ENCODE assay signal across 18 cellular contexts in genomic region chr14:96203635-96204034, GRCh38. TPM values are rescaled to one million over a fixed set of nuclear protein-coding genes. Genes with fewer than 3 reads are reported as not detected.
DNase-seq lines count a peak whose midpoint lies in the region; ATAC-seq and TF ChIP-seq lines count a peak whose summit lies in the region.
"Had no signal": no experiment of that assay in that cellular context is flagged by ENCODE, and none has a peak within 500 bp of the region (broad histone marks: within the 10 kb centered on the region; RNA-seq: fewer than 3 reads in every experiment).

No MANE protein-coding gene starts in this region.

- peak; percentile 34 for ATAC-seq in left lung
- ATAC-seq in right lobe of liver, result no peak
- no peak for ATAC-seq in HG03095 (IDR thresholded peaks at IDR 0.05; ENCODE audit: unreplicated experiment)
- ATAC-seq: Right ventricle myocardium inferior had no signal

- no peak for TF ChIP-seq POLR2A in breast epithelium (IDR thresholded peaks at IDR 0.05)
- no peak for TF ChIP-seq POLR2A in spleen (IDR thresholded peaks at IDR 0.05)
- no peak for TF ChIP-seq POLR2A in right lobe of liver (IDR thresholded peaks at IDR 0.05)

- intact Hi-C loops in breast epithelium (cut with DNase I; ENCODE audit: low total_unique reads) (no loop called here), left lung (cut with DNase I) (no loop called here), spleen (cut with DNase I; ENCODE audit: low total_unique reads) (no loop called here), right lobe of liver (cut with DNase I) (no loop called here)

- H3K36me3 ChIP-seq in breast epithelium (no peaks in the 10 kb centered on the region), left lung (no peaks in the 10 kb centered on the region), spleen (no peaks in the 10 kb centered on the region), right lobe of liver (no peaks in the 10 kb centered on the region), right atrium auricular region (no peaks in the 10 kb centered on the region)
- H3K36me3 ChIP-seq: prostate gland, WERI-Rb-1 had no signal

- H3K27me3 ChIP-seq in breast epithelium (no peaks in the 10 kb centered on the region), left lung (peaks cover 0 to 50% of the 10 kb centered on the region in 2 donors), spleen (replicated peaks in 1 of 7) (peaks cover 0 to 73% (median 12%) of the 10 kb centered on the region in 7 donors), right lobe of liver (no peaks in the 10 kb centered on the region), right atrium auricular region (no peaks in the 10 kb centered on the region)

- H3K27ac ChIP-seq in breast epithelium (peak overlapping the region; percentile 84 to 93), left lung (no peak overlapping the region), spleen (no peak overlapping the region), right lobe of liver (no peak overlapping the region), right atrium auricular region (no peak overlapping the region)

- H3K4me3 ChIP-seq in breast epithelium (peak overlapping the region in 2 of 3 donors; percentile 54 to 71), left lung (no peak overlapping the region), spleen (no peak overlapping the region), right lobe of liver (no peak overlapping the region), right atrium auricular region (no peak overlapping the region)

- TF ChIP-seq CTCF in breast epithelium (IDR thresholded peaks at IDR 0.05) (no peak), left lung (IDR thresholded peaks at IDR 0.05) (no peak), spleen (IDR thresholded peaks at IDR 0.05 in 8 of 11, conservative IDR thresholded peaks at IDR 0.05 in 3 of 11) (no peak), right lobe of liver (IDR thresholded peaks at IDR 0.05) (no peak), right atrium auricular region (IDR thresholded peaks at IDR 0.05) (no peak)

- H3K4me1 ChIP-seq in breast epithelium (no peaks in the 10 kb centered on the region), left lung (peaks cover 8 to 14% of the 10 kb centered on the region in 2 donors), spleen (peaks cover 0 to 20% (median 2%) of the 10 kb centered on the region in 6 donors), right lobe of liver (peaks cover 0 to 14% (median 0%) of the 10 kb centered on the region in 4 donors), right atrium auricular region (peaks cover 0 to 18% of the 10 kb centered on the region in 2 donors)
- H3K4me1 ChIP-seq: prostate gland had no signal

- DNase-seq in HCEC 1CT (peak; percentile 22), breast epithelium (ENCODE audit: low spot score in 2 of 2) (no peak), left lung (peak in 1 of 2 donors; percentile 59), spleen (peak; percentile 22), right lobe of liver (no peak), right atrium auricular region (ENCODE audit: low spot score) (no peak), iPS-NIHi7 (ENCODE audit: extremely low spot score) (no peak)
- DNase-seq: amniotic stem cell; NCI-H524 treated with DMSO at 0.1 percent for 48 hours; stimulated activated CD4-positive, alpha-beta T cell treated with anti-CD3 and anti-CD28 coated beads, Interleukin-4, amount 100 ng/mL, for 4 hours; stimulated activated naive CD4-positive, alpha-beta T cell treated with Interleukin-2 at 50 U/mL for 16 hours; WERI-Rb-1 had no signal

- no peaks in the 10 kb centered on the region for H3K9me3 ChIP-seq in breast epithelium
- no peaks in the 10 kb centered on the region for H3K9me3 ChIP-seq in left lung
- H3K9me3 ChIP-seq in spleen, result no peaks in the 10 kb centered on the region
- no peaks in the 10 kb centered on the region for H3K9me3 ChIP-seq in right lobe of liver
- H3K9me3 ChIP-seq in right atrium auricular region, result no peaks in the 10 kb centered on the region
- H3K9me3 ChIP-seq: prostate gland had no signal

- WGBS in spleen, 5 donors, result 75 to 96% (median 85%) methylated on average over 1 of the region's 1 CpG
- no CpG with 5 or more reads among the region's 1 CpG for WGBS in right lobe of liver (ENCODE audit: insufficient coverage, low coverage, low lambda C conversion rate, missing lambda C conversion rate)

RNA-seq across cellular contexts. Expression of gene BDKRB2, which starts 1.0 kb away (rescaled TPM):
- 1 to 10 TPM; 1.1 to 5.6 (median 4.2) TPM for total RNA-seq in breast epithelium
- 1 to 10 TPM in 1 of 2 donors, under 1 TPM in 1; 0.81 to 1.9 TPM for total RNA-seq in left lung
- under 1 TPM in 4 of 7 donors, not detected in 3; 0.13 to 0.57 (median 0.17) TPM for total RNA-seq in spleen
- polyA plus RNA-seq in spleen, result under 1 TPM; 0.02 to 0.22 (median 0.11) TPM
- under 1 TPM; 0.07 to 0.60 (median 0.22) TPM for total RNA-seq in right lobe of liver
- total RNA-seq in right atrium auricular region, result 1 to 10 TPM; 1.7 to 2.9 TPM
- total RNA-seq: HepG2 had no signal

RNA-seq across cellular contexts. Expression of gene BDKRB1, which starts 52.4 kb away (rescaled TPM):
- 1 to 10 TPM in 1 of 3 donors, not detected in 2; 5.9 TPM for total RNA-seq in breast epithelium
- total RNA-seq in left lung, result under 1 TPM in 1 of 2 donors, not detected in 1; 0.35 TPM
- total RNA-seq in spleen, result not detected
- under 1 TPM in 1 of 3 donors, not detected in 2; 0.22 TPM for polyA plus RNA-seq in spleen
- under 1 TPM in 1 of 6 experiments, not detected in 5; 0.31 TPM for total RNA-seq in right lobe of liver
- total RNA-seq in right atrium auricular region, result 10 to 100 TPM in 1 of 2 donors, under 1 TPM in 1; 0.39 to 20.0 TPM
- total RNA-seq: dermis microvascular lymphatic vessel endothelial cell, HepG2, liver, Right ventricle myocardium inferior had no signal
- polyA plus RNA-seq: liver had no signal

Comparison
In these comparisons a context has a peak if more than half of its experiments do, and no peak if none do; other contexts are left out.
1. DNase-seq: peak in HCEC 1CT (single experiment) and spleen (single experiment); none in breast epithelium (0 of 2), right lobe of liver (0 of 3), right atrium auricular region (single experiment) and iPS-NIHi7 (single experiment).
2. H3K27ac ChIP-seq: peak in breast epithelium (2 of 2); none in left lung (0 of 2), spleen (0 of 8), right lobe of liver (0 of 3) and right atrium auricular region (0 of 2).
3. H3K4me3 ChIP-seq: peak in breast epithelium (2 of 3); none in left lung (0 of 2), spleen (0 of 8), right lobe of liver (0 of 3) and right atrium auricular region (0 of 2).